1 cellular context compared by ENCODE assay signal in genomic region chr22:31080164-31080847, GRCh38.
TF ChIP-seq lines count a peak whose summit lies in the region.

No MANE protein-coding gene starts in this region.

TF ChIP-seq in liver, 16 proteins besides CTCF, POLR2A, EP300 and RAD21 (continued from another document):
- TF ChIP-seq MAX (IDR thresholded peaks at IDR 0.05) = no peak
